ENCODE assay signal across 9 cellular contexts in genomic region chr11:44622721-44623258, GRCh38. TPM values are rescaled to one million over a fixed set of nuclear protein-coding genes. Genes with fewer than 3 reads are reported as not detected.
DNase-seq lines count a peak whose midpoint lies in the region; ATAC-seq and TF ChIP-seq lines count a peak whose summit lies in the region.
"Had no signal": no experiment of that assay in that cellular context is flagged by ENCODE, and none has a peak within 500 bp of the region (broad histone marks: within the 10 kb centered on the region; RNA-seq: fewer than 3 reads in every experiment).

No MANE protein-coding gene starts in this region.

- no peaks in the 10 kb centered on the region for H3K27me3 Mint-ChIP-seq in activated T-cell treated with anti-CD3 and anti-CD28 coated beads, Interleukin-2, amount 50 U/mL, for 24 hours
- no peaks in the 10 kb centered on the region for H3K27me3 Mint-ChIP-seq in activated T-cell treated with anti-CD3 and anti-CD28 coated beads, Interleukin-2, amount 50 U/mL, for 72 hours (ENCODE audit: low read depth)
- H3K27me3 Mint-ChIP-seq in activated naive CD4-positive, alpha-beta T cell treated with anti-CD3 and anti-CD28 coated beads for 36 hours (ENCODE audit: low read depth) = no peaks in the 10 kb centered on the region
- H3K27me3 Mint-ChIP-seq in stimulated activated naive CD8-positive, alpha-beta T cell treated with anti-CD3 and anti-CD28 coated beads, Interleukin-15, amount 100 ng/mL, for 72 hours = no peaks in the 10 kb centered on the region

- peaks cover 2 to 34% of the 10 kb centered on the region in 2 experiments; a peak in 1 of 4 replicates for H3K4me1 ChIP-seq in SK-N-SH (ENCODE audit: control insufficient read depth in 1 of 2, insufficient read depth in 2 of 2, low read depth in 1 of 2, low read length in 1 of 2)

- peaks cover 3% of the 10 kb centered on the region for H3K9me3 Mint-ChIP-seq in activated T-cell treated with anti-CD3 and anti-CD28 coated beads, Interleukin-2, amount 50 U/mL, for 24 hours
- peaks cover 0 to 3% of the 10 kb centered on the region in 2 donors for H3K9me3 Mint-ChIP-seq in activated T-cell treated with anti-CD3 and anti-CD28 coated beads, Interleukin-2, amount 50 U/mL, for 72 hours
- H3K9me3 Mint-ChIP-seq in activated naive CD4-positive, alpha-beta T cell treated with anti-CD3 and anti-CD28 coated beads for 36 hours = peaks cover 4% of the 10 kb centered on the region
- peaks cover 9 to 12% of the 10 kb centered on the region in 2 donors for H3K9me3 Mint-ChIP-seq in stimulated activated naive CD8-positive, alpha-beta T cell treated with anti-CD3 and anti-CD28 coated beads, Interleukin-15, amount 100 ng/mL, for 72 hours

- H3K27me3 ChIP-seq in SK-N-SH (ENCODE audit: insufficient read depth) = no peaks in the 10 kb centered on the region

- no peak for TF ChIP-seq EP300 in SK-N-SH (IDR thresholded peaks at IDR 0.05; ENCODE audit: borderline replicate concordance in 1 of 2, low read depth in 1 of 2, low read length in 1 of 2)

- peaks cover 33% of the 10 kb centered on the region for H3K4me1 Mint-ChIP-seq in activated T-cell treated with anti-CD3 and anti-CD28 coated beads, Interleukin-2, amount 50 U/mL, for 24 hours (ENCODE audit: low read depth)
- H3K4me1 Mint-ChIP-seq in activated T-cell treated with anti-CD3 and anti-CD28 coated beads, Interleukin-2, amount 50 U/mL, for 72 hours (ENCODE audit: low read depth) = peaks cover 23% of the 10 kb centered on the region
- H3K4me1 Mint-ChIP-seq in activated naive CD4-positive, alpha-beta T cell treated with anti-CD3 and anti-CD28 coated beads for 36 hours (ENCODE audit: low read depth) = peaks cover 36% of the 10 kb centered on the region
- H3K4me1 Mint-ChIP-seq in stimulated activated naive CD8-positive, alpha-beta T cell treated with anti-CD3 and anti-CD28 coated beads, Interleukin-15, amount 100 ng/mL, for 72 hours = peaks cover 46% of the 10 kb centered on the region

- TF ChIP-seq CTCF in SK-N-SH (IDR thresholded peaks at IDR 0.05) = no peak

- POLR2A ChIA-PET in SK-N-SH (lab: Yijun Ruan, JAX) = interaction anchor here (0.5 to 2.1 kb wide), 3 partner anchors 71 to 131 kb away, joined by 4 to 7 read pairs (median 7); no protein-coding TSS in a partner anchor

- no peak for ATAC-seq in activated T-cell treated with anti-CD3 and anti-CD28 coated beads, Interleukin-2, amount 50 U/mL, for 72 hours (replicated peaks in 1 of 2)
- no peak for ATAC-seq in left lobe of liver
- ATAC-seq in stimulated activated naive CD8-positive, alpha-beta T cell treated with anti-CD3 and anti-CD28 coated beads, Interleukin-15, amount 100 ng/mL, for 72 hours = no peak

- H3K4me3 Mint-ChIP-seq in activated T-cell treated with anti-CD3 and anti-CD28 coated beads, Interleukin-2, amount 50 U/mL, for 24 hours = no peak overlapping the region
- no peak overlapping the region for H3K4me3 Mint-ChIP-seq in activated T-cell treated with anti-CD3 and anti-CD28 coated beads, Interleukin-2, amount 50 U/mL, for 72 hours
- no peak overlapping the region for H3K4me3 Mint-ChIP-seq in activated naive CD4-positive, alpha-beta T cell treated with anti-CD3 and anti-CD28 coated beads for 36 hours
- H3K4me3 Mint-ChIP-seq in stimulated activated naive CD8-positive, alpha-beta T cell treated with anti-CD3 and anti-CD28 coated beads, Interleukin-15, amount 100 ng/mL, for 72 hours = no peak overlapping the region

- H3K9me2 ChIP-seq in SK-N-SH = no peaks in the 10 kb centered on the region

- no peaks in the 10 kb centered on the region for H3K36me3 ChIP-seq in SK-N-SH (replicated peaks in 1 of 2; ENCODE audit: control insufficient read depth in 1 of 2, insufficient read depth in 2 of 2, low read length in 1 of 2)

- peaks cover 47% of the 10 kb centered on the region for H3K36me3 Mint-ChIP-seq in activated T-cell treated with anti-CD3 and anti-CD28 coated beads, Interleukin-2, amount 50 U/mL, for 24 hours (ENCODE audit: low read depth)
- peaks cover 1 to 6% of the 10 kb centered on the region in 2 donors for H3K36me3 Mint-ChIP-seq in activated T-cell treated with anti-CD3 and anti-CD28 coated beads, Interleukin-2, amount 50 U/mL, for 72 hours (ENCODE audit: insufficient read depth in 2 of 2)
- H3K36me3 Mint-ChIP-seq in activated naive CD4-positive, alpha-beta T cell treated with anti-CD3 and anti-CD28 coated beads for 36 hours (ENCODE audit: low read depth) = peaks cover 17% of the 10 kb centered on the region

- DNase-seq in activated T-cell treated with anti-CD3 and anti-CD28 coated beads, Interleukin-2, amount 50 U/mL, for 24 hours = peak; percentile 33
- no peak for DNase-seq in activated T-cell treated with anti-CD3 and anti-CD28 coated beads, Interleukin-2, amount 50 U/mL, for 72 hours
- DNase-seq in activated naive CD4-positive, alpha-beta T cell treated with anti-CD3 and anti-CD28 coated beads for 36 hours = no peak
- DNase-seq in left lobe of liver (ENCODE audit: low spot score) (peak; percentile 34), inferior parietal cortex (ENCODE audit: extremely low spot score) (no peak), SK-N-SH (no peak)
- DNase-seq in stimulated activated naive CD8-positive, alpha-beta T cell treated with anti-CD3 and anti-CD28 coated beads, Interleukin-15, amount 100 ng/mL, for 72 hours = peak; percentile 2 to 8
- DNase-seq in stimulated activated CD4-positive, alpha-beta T cell treated with anti-CD3 and anti-CD28 coated beads, Interleukin-1b, Interleukin-23, amount 100 ng/mL, for 48 hours = no peak
- DNase-seq: stimulated activated CD4-positive, alpha-beta T cell treated with anti-CD3 and anti-CD28 coated beads, Interleukin-4, amount 100 ng/mL, for 1 hour had no signal

- H3K9me3 ChIP-seq in SK-N-SH = no peaks in the 10 kb centered on the region

- H3K79me2 ChIP-seq in SK-N-SH (ENCODE audit: insufficient read depth) = no peaks in the 10 kb centered on the region

- H4K20me1 ChIP-seq in SK-N-SH (ENCODE audit: insufficient read depth) = no peaks in the 10 kb centered on the region

- no peak overlapping the region for H3K9ac ChIP-seq in SK-N-SH

- H3F3A ChIP-seq in SK-N-SH (replicated peaks; ENCODE audit: insufficient read depth) = no peaks in the 10 kb centered on the region

- no peak overlapping the region for H3K4me3 ChIP-seq in SK-N-SH (ENCODE audit: low read depth in 2 of 2, low read length in 1 of 2)

- H2AFZ ChIP-seq in SK-N-SH (ENCODE audit: low read depth) = no peak overlapping the region

- H3K27ac ChIP-seq in SK-N-SH (ENCODE audit: low read depth in 2 of 2, low read length in 1 of 2) = no peak overlapping the region

- 93% methylated on average over 9 of the region's 11 CpGs for WGBS in SK-N-SH (ENCODE audit: low lambda C conversion rate)

- peak overlapping the region; percentile 58 for H3K27ac Mint-ChIP-seq in activated T-cell treated with anti-CD3 and anti-CD28 coated beads, Interleukin-2, amount 50 U/mL, for 24 hours
- H3K27ac Mint-ChIP-seq in activated T-cell treated with anti-CD3 and anti-CD28 coated beads, Interleukin-2, amount 50 U/mL, for 72 hours = no peak overlapping the region
- H3K27ac Mint-ChIP-seq in activated naive CD4-positive, alpha-beta T cell treated with anti-CD3 and anti-CD28 coated beads for 36 hours = peak overlapping the region; percentile 46
- H3K27ac Mint-ChIP-seq in stimulated activated naive CD8-positive, alpha-beta T cell treated with anti-CD3 and anti-CD28 coated beads, Interleukin-15, amount 100 ng/mL, for 72 hours = peak overlapping the region in 1 of 2 donors; percentile 7

- no peak for TF ChIP-seq RAD21 in SK-N-SH (IDR thresholded peaks at IDR 0.05; ENCODE audit: low read length)

- H3K4me2 ChIP-seq in SK-N-SH = no peak overlapping the region

- intact Hi-C loops in activated naive CD4-positive, alpha-beta T cell treated with anti-CD3 and anti-CD28 coated beads for 36 hours (cut with micrococcal nuclease) = loop anchor here (2.0 to 10.0 kb wide), 3 partner anchors 104 to 482 kb away; partner anchors contain the start of gene TSPAN18

- CTCF ChIA-PET in activated naive CD4-positive, alpha-beta T cell treated with anti-CD3 and anti-CD28 coated beads for 36 hours (lab: Charles Lee) = interaction anchor here (1.0 to 21.7 kb wide), 5 partner anchors 15 to 288 kb away, joined by 3 to 366 read pairs (median 4); no protein-coding TSS in a partner anchor
- CTCF ChIA-PET in SK-N-SH (lab: Yijun Ruan, JAX) = interaction anchor here (0.9 to 16.6 kb wide), 19 partner anchors 8 to 481 kb away, joined by 3 to 610 read pairs (median 18); partner anchors contain the start of genes CD82, TP53I11 and TSPAN18

TF ChIP-seq in SK-N-SH, 30 proteins besides CTCF, POLR2A, EP300 and RAD21 (continues in another document):
- TF ChIP-seq FOSL2 (IDR thresholded peaks at IDR 0.05; ENCODE audit: borderline replicate concordance, low read depth) (no peak), MEF2A (IDR thresholded peaks at IDR 0.05; ENCODE audit: borderline replicate concordance, low read depth) (no peak), MXI1 (IDR thresholded peaks at IDR 0.05; ENCODE audit: low read depth, low read length) (no peak), FOXM1 (IDR thresholded peaks at IDR 0.05; ENCODE audit: low read depth) (no peak), SIN3A (IDR thresholded peaks at IDR 0.05; ENCODE audit: borderline replicate concordance, low read depth, low read length) (no peak), JUND (IDR thresholded peaks at IDR 0.05) (no peak), USF2 (IDR thresholded peaks at IDR 0.05; ENCODE audit: borderline replicate concordance, low read depth, low read length) (no peak), POLR2AphosphoS5 (IDR thresholded peaks at IDR 0.05; ENCODE audit: low read depth, low read length) (no peak), USF1 (IDR thresholded peaks at IDR 0.05; ENCODE audit: borderline replicate concordance, low read depth) (no peak)

RNA-seq across cellular contexts. Expression of gene CD82, which starts 57.3 kb away (rescaled TPM):
- 100 to 1,000 TPM; 364 to 421 TPM for total RNA-seq in activated T-cell treated with anti-CD3 and anti-CD28 coated beads, Interleukin-2, amount 50 U/mL, for 72 hours
- 100 to 1,000 TPM; 140 to 141 TPM for total RNA-seq in activated naive CD4-positive, alpha-beta T cell treated with anti-CD3 and anti-CD28 coated beads for 36 hours
- total RNA-seq in left lobe of liver = 60.6 TPM
- polyA plus RNA-seq in SK-N-SH (2012; rRNA removed) = 35.6 and 39.2 TPM in 2 replicates
- polyA plus RNA-seq in SK-N-SH (2012; cell fraction: cytosol; rRNA removed) = 17.9 and 24.9 TPM in 2 replicates
- 12.5 and 16.5 TPM in 2 replicates for polyA plus RNA-seq in SK-N-SH (2012; cell fraction: nucleus; rRNA removed)

Comparison
In these comparisons a context has a peak if more than half of its experiments do, and no peak if none do; other contexts are left out.
1. DNase-seq: peak in activated T-cell treated with anti-CD3 and anti-CD28 coated beads, Interleukin-2, amount 50 U/mL, for 24 hours (single experiment), left lobe of liver (single experiment) and stimulated activated naive CD8-positive, alpha-beta T cell treated with anti-CD3 and anti-CD28 coated beads, Interleukin-15, amount 100 ng/mL, for 72 hours (2 of 2); none in activated T-cell treated with anti-CD3 and anti-CD28 coated beads, Interleukin-2, amount 50 U/mL, for 72 hours (0 of 2), activated naive CD4-positive, alpha-beta T cell treated with anti-CD3 and anti-CD28 coated beads for 36 hours (single experiment), stimulated activated CD4-positive, alpha-beta T cell treated with anti-CD3 and anti-CD28 coated beads, Interleukin-1b, Interleukin-23, amount 100 ng/mL, for 48 hours (single experiment), inferior parietal cortex (single experiment) and SK-N-SH (single experiment).